ENCODE assay signal across 15 cellular contexts in genomic region chr2:101076581-101076980, GRCh38.
"Had no signal": no experiment of that assay in that cellular context is flagged by ENCODE, and none has a peak within 500 bp of the region (broad histone marks: within the 10 kb centered on the region; RNA-seq: fewer than 3 reads in every experiment).

No MANE protein-coding gene starts in this region.

- H3K27me3 ChIP-seq: brain microvascular endothelial cell, heart left ventricle had no signal

- DNase-seq: activated CD4-positive, alpha-beta T cell treated with anti-CD3 and anti-CD28 coated beads for 4 hours; activated CD8-positive, alpha-beta T cell treated with anti-CD3 and anti-CD28 coated beads for 36 hours; activated gamma-delta T cell; activated T-cell treated with anti-CD3 and anti-CD28 coated beads, Interleukin-2, amount 50 U/mL, for 48 hours; brain microvascular endothelial cell; cerebellar nuclear complex; effector memory CD4-positive, alpha-beta T cell; foreskin melanocyte; heart left ventricle; naive thymus-derived CD8-positive, alpha-beta T cell; stimulated activated CD4-positive, alpha-beta T cell treated with anti-CD3 and anti-CD28 coated beads, Interleukin-4, amount 100 ng/mL, for 4 hours; stimulated activated naive CD8-positive, alpha-beta T cell treated with anti-CD3 and anti-CD28 coated beads, Interleukin-15, Interleukin-2, amounts not matched to agents 100 U/mL and 50 U/mL, for 24 hours had no signal

- H3K27ac Mint-ChIP-seq: activated CD8-positive, alpha-beta T cell treated with anti-CD3 and anti-CD28 coated beads for 36 hours; activated naive CD8-positive, alpha-beta T cell; naive thymus-derived CD8-positive, alpha-beta T cell; type B pancreatic cell had no signal

- H3K4me3 ChIP-seq: heart left ventricle, skin epidermis had no signal

- H3K4me3 Mint-ChIP-seq: activated CD8-positive, alpha-beta T cell treated with anti-CD3 and anti-CD28 coated beads for 36 hours; activated naive CD8-positive, alpha-beta T cell; naive thymus-derived CD8-positive, alpha-beta T cell; type B pancreatic cell had no signal

- H3K36me3 ChIP-seq: brain microvascular endothelial cell had no signal

- H3K27me3 Mint-ChIP-seq: activated CD8-positive, alpha-beta T cell treated with anti-CD3 and anti-CD28 coated beads for 36 hours; activated naive CD8-positive, alpha-beta T cell; type B pancreatic cell had no signal

- H3K27ac ChIP-seq: brain microvascular endothelial cell, skin epidermis had no signal

- H3K36me3 Mint-ChIP-seq: activated naive CD8-positive, alpha-beta T cell; naive thymus-derived CD8-positive, alpha-beta T cell had no signal

- ATAC-seq: activated CD8-positive, alpha-beta T cell treated with anti-CD3 and anti-CD28 coated beads for 36 hours; naive thymus-derived CD8-positive, alpha-beta T cell; stimulated activated naive CD8-positive, alpha-beta T cell treated with anti-CD3 and anti-CD28 coated beads, Interleukin-15, Interleukin-2, amounts not matched to agents 100 U/mL and 50 U/mL, for 24 hours had no signal
